Comparison of ENCODE assay signal across 20 cellular contexts in genomic region chr20:25549866-25550477, GRCh38. TPM values are rescaled to one million over a fixed set of nuclear protein-coding genes. Genes with fewer than 3 reads are reported as not detected.
DNase-seq lines count a peak whose midpoint lies in the region; ATAC-seq and TF ChIP-seq lines count a peak whose summit lies in the region.
"Had no signal": no experiment of that assay in that cellular context is flagged by ENCODE, and none has a peak within 500 bp of the region (broad histone marks: within the 10 kb centered on the region; RNA-seq: fewer than 3 reads in every experiment).

No MANE protein-coding gene starts in this region.

- DNase-seq in H7 = peak; percentile 5
- DNase-seq in WTC11 (ENCODE audit: low spot score) = no peak
- DNase-seq in fibroblast of villous mesenchyme (ENCODE audit: low read depth) = peak; percentile 62
- DNase-seq in progenitor cell of endocrine pancreas (ENCODE audit: low spot score, unreplicated experiment) = no peak
- no peak for DNase-seq in NCI-H1105 (lab: John Stamatoyannopoulos, UW)
- DNase-seq in NCI-H1436 treated with DMSO at 0.1 percent for 48 hours (lab: John Stamatoyannopoulos, UW) = no peak
- no peak for DNase-seq in activated CD4-positive, alpha-beta T cell treated with anti-CD3 and anti-CD28 coated beads, Interleukin-2, amount 50 U/mL, for 1 hour
- DNase-seq in amniotic stem cell (lab: John Stamatoyannopoulos, UW) = no peak
- DNase-seq: activated CD4-positive, alpha-beta T cell treated with anti-CD3 and anti-CD28 coated beads for 4 hours; activated naive CD8-positive, alpha-beta T cell treated with anti-CD3 and anti-CD28 coated beads, Interleukin-2, amount 50 U/mL, for 24 hours; activated T-cell treated with anti-CD3 and anti-CD28 coated beads, Interleukin-2, amount 50 U/mL, for 4 hours; islet precursor cell; mucosa of descending colon; NCI-H1092 treated with DMSO at 0.1 percent for 48 hours; NCI-H510A; right lobe of liver; stimulated activated naive B cell treated with anti-CD40 and anti-IgM and Interleukin-4, amounts not matched to agents 10 μg/mL and 1 μg/mL and 100 μg/mL, for 72 hours; uterus had no signal

- no peaks in the 10 kb centered on the region for H3K36me3 ChIP-seq in H7 (replicated peaks; ENCODE audit: control insufficient read depth, insufficient read depth, low read length)
- H3K36me3 ChIP-seq: gastroesophageal sphincter, right lobe of liver, uterus had no signal

- H3K4me1 Mint-ChIP-seq in WTC11 (peaks cover 65% of the 10 kb centered on the region), progenitor cell of endocrine pancreas (ENCODE audit: low read depth) (peaks cover 70% of the 10 kb centered on the region)
- H3K4me1 Mint-ChIP-seq: activated naive CD8-positive, alpha-beta T cell treated with anti-CD3 and anti-CD28 coated beads, Interleukin-2, amount 50 U/mL, for 24 hours; CD4-positive, CD25-positive, alpha-beta regulatory T cell had no signal

- H3K4me3 Mint-ChIP-seq in WTC11 (no peak overlapping the region), progenitor cell of endocrine pancreas (ENCODE audit: low read depth) (peak overlapping the region; percentile 37)
- H3K4me3 Mint-ChIP-seq: activated naive CD8-positive, alpha-beta T cell treated with anti-CD3 and anti-CD28 coated beads, Interleukin-2, amount 50 U/mL, for 24 hours; activated T-cell treated with anti-CD3 and anti-CD28 coated beads, Interleukin-2, amount 50 U/mL, for 4 hours; CD4-positive, CD25-positive, alpha-beta regulatory T cell; stimulated activated naive B cell treated with anti-CD40 and anti-IgM and Interleukin-4, amounts not matched to agents 10 μg/mL and 1 μg/mL and 100 μg/mL, for 72 hours had no signal

- no peak for ATAC-seq in WTC11
- ATAC-seq: activated naive CD8-positive, alpha-beta T cell treated with anti-CD3 and anti-CD28 coated beads, Interleukin-2, amount 50 U/mL, for 24 hours; activated T-cell treated with anti-CD3 and anti-CD28 coated beads, Interleukin-2, amount 50 U/mL, for 4 hours; gastroesophageal sphincter; mucosa of descending colon; stimulated activated naive B cell treated with anti-CD40 and anti-IgM and Interleukin-4, amounts not matched to agents 10 μg/mL and 1 μg/mL and 100 μg/mL, for 72 hours had no signal

- H3K27me3 Mint-ChIP-seq in WTC11 (ENCODE audit: low read depth) (no peaks in the 10 kb centered on the region), progenitor cell of endocrine pancreas (no peaks in the 10 kb centered on the region)
- H3K27me3 Mint-ChIP-seq: activated naive CD8-positive, alpha-beta T cell treated with anti-CD3 and anti-CD28 coated beads, Interleukin-2, amount 50 U/mL, for 24 hours; CD4-positive, CD25-positive, alpha-beta regulatory T cell had no signal

- H3K36me3 Mint-ChIP-seq in WTC11 (no peaks in the 10 kb centered on the region), progenitor cell of endocrine pancreas (ENCODE audit: insufficient read depth) (peaks cover 9% of the 10 kb centered on the region)
- H3K36me3 Mint-ChIP-seq: CD4-positive, CD25-positive, alpha-beta regulatory T cell; stimulated activated naive B cell treated with anti-CD40 and anti-IgM and Interleukin-4, amounts not matched to agents 10 μg/mL and 1 μg/mL and 100 μg/mL, for 72 hours had no signal

- POLR2A ChIA-PET in WTC11 (lab: Charles Lee) = no interaction called here

- TF ChIP-seq CTCF in WTC11 (IDR thresholded peaks at IDR 0.05) (no peak), fibroblast of villous mesenchyme (IDR thresholded peaks at IDR 0.05; ENCODE audit: insufficient read depth, low read depth, low read length) (no peak), progenitor cell of endocrine pancreas (IDR thresholded peaks at IDR 0.05; ENCODE audit: unreplicated experiment) (no peak)

- CTCF ChIA-PET in WTC11 (lab: Charles Lee) = no interaction called here

- no peaks in the 10 kb centered on the region for H3K27me3 ChIP-seq in H7 (ENCODE audit: control insufficient read depth, insufficient read depth, low read length)
- H3K27me3 ChIP-seq: gastroesophageal sphincter, right lobe of liver, uterus had no signal

- H3K27ac Mint-ChIP-seq in WTC11 (peak overlapping the region; percentile 94), progenitor cell of endocrine pancreas (peak overlapping the region; percentile 95)
- H3K27ac Mint-ChIP-seq: activated naive CD8-positive, alpha-beta T cell treated with anti-CD3 and anti-CD28 coated beads, Interleukin-2, amount 50 U/mL, for 24 hours; stimulated activated naive B cell treated with anti-CD40 and anti-IgM and Interleukin-4, amounts not matched to agents 10 μg/mL and 1 μg/mL and 100 μg/mL, for 72 hours had no signal

- H3K9me3 Mint-ChIP-seq in WTC11 (no peaks in the 10 kb centered on the region), progenitor cell of endocrine pancreas (ENCODE audit: low read depth) (no peaks in the 10 kb centered on the region)
- H3K9me3 Mint-ChIP-seq: activated naive CD8-positive, alpha-beta T cell treated with anti-CD3 and anti-CD28 coated beads, Interleukin-2, amount 50 U/mL, for 24 hours; activated T-cell treated with anti-CD3 and anti-CD28 coated beads, Interleukin-2, amount 50 U/mL, for 4 hours; CD4-positive, CD25-positive, alpha-beta regulatory T cell; stimulated activated naive B cell treated with anti-CD40 and anti-IgM and Interleukin-4, amounts not matched to agents 10 μg/mL and 1 μg/mL and 100 μg/mL, for 72 hours had no signal

- H3K4me3 ChIP-seq in H7 (ENCODE audit: insufficient read depth, low read depth, low read length) (no peak overlapping the region), fibroblast of villous mesenchyme (ENCODE audit: low read depth, low read length) (no peak overlapping the region)
- H3K4me3 ChIP-seq: gastroesophageal sphincter, mucosa of descending colon, right lobe of liver, uterus had no signal

TF ChIP-seq in WTC11, 78 proteins besides CTCF, POLR2A, EP300 and RAD21:
- TF ChIP-seq TEAD4 (CRISPR knock-in tag; IDR thresholded peaks at IDR 0.05) (no peak), MYBL2 (CRISPR knock-in tag; IDR thresholded peaks at IDR 0.05) (no peak), ZNF671 (CRISPR knock-in tag; IDR thresholded peaks at IDR 0.05) (no peak), GRHL2 (CRISPR knock-in tag; IDR thresholded peaks at IDR 0.05; ENCODE audit: insufficient replicate concordance, severe bottlenecking) (no peak), ZBTB21 (CRISPR knock-in tag; IDR thresholded peaks at IDR 0.05; ENCODE audit: borderline replicate concordance) (no peak)

RNA-seq across cellular contexts. Expression of gene NINL, which starts 35.4 kb away (rescaled TPM):
- 33.7 and 42.6 TPM in 2 replicates for total RNA-seq in H7 (2014; rRNA removed; shearing (Covaris generic))
- total RNA-seq in WTC11 (2021) = 34.4 to 36.3 TPM (median 36.0 TPM) in 3 replicates
- total RNA-seq in fibroblast of villous mesenchyme = 8.2 and 10.3 TPM in 2 replicates
- total RNA-seq in progenitor cell of endocrine pancreas = 114 and 125 TPM in 2 replicates

Comparison
In these comparisons a context has a peak if more than half of its experiments do, and no peak if none do; other contexts are left out.
1. DNase-seq: peak in H7 (single experiment) and fibroblast of villous mesenchyme (single experiment); none in WTC11 (single experiment), progenitor cell of endocrine pancreas (single experiment), NCI-H1105 (single experiment), NCI-H1436 treated with DMSO at 0.1 percent for 48 hours (single experiment), activated CD4-positive, alpha-beta T cell treated with anti-CD3 and anti-CD28 coated beads, Interleukin-2, amount 50 U/mL, for 1 hour (single experiment) and amniotic stem cell (single experiment).